10 cellular contexts compared by ENCODE assay signal in genomic region chr20:49685809-49686208, GRCh38. TPM values are rescaled to one million over a fixed set of nuclear protein-coding genes. Genes with fewer than 3 reads are reported as not detected.
DNase-seq lines count a peak whose midpoint lies in the region; ATAC-seq and TF ChIP-seq lines count a peak whose summit lies in the region.
"Had no signal": no experiment of that assay in that cellular context is flagged by ENCODE, and none has a peak within 500 bp of the region (broad histone marks: within the 10 kb centered on the region; RNA-seq: fewer than 3 reads in every experiment).

No MANE protein-coding gene starts in this region.

- no peak overlapping the region for H3K27ac Mint-ChIP-seq in activated naive CD4-positive, alpha-beta T cell treated with anti-CD3 and anti-CD28 coated beads for 36 hours

- ATAC-seq in HG02759 (IDR thresholded peaks at IDR 0.05; ENCODE audit: unreplicated experiment), result no peak

- DNase-seq in GM03348 (ENCODE audit: low spot score) (peak; percentile 72), OCI-M1 (lab: John Stamatoyannopoulos, UW) (peak; percentile 74), epithelial cell of esophagus (ENCODE audit: low read depth) (peak; percentile 28), osteoblast (ENCODE audit: insufficient read length, low spot score, missing footprints) (no peak), posterior vena cava (ENCODE audit: low spot score) (no peak)
- no peak for DNase-seq in stimulated activated CD4-positive, alpha-beta T cell treated with anti-CD3 and anti-CD28 coated beads, Interleukin-2, amount 100 ng/mL, for 24 hours
- no peak for DNase-seq in activated naive CD4-positive, alpha-beta T cell treated with anti-CD3 and anti-CD28 coated beads for 36 hours
- DNase-seq: effector CD8-positive, alpha-beta T cell; mucosa of descending colon had no signal

- H3K79me2 ChIP-seq in osteoblast (ENCODE audit: insufficient read depth, low read length), result peaks cover 87% of the 10 kb centered on the region

- CTCF ChIA-PET in activated naive CD4-positive, alpha-beta T cell treated with anti-CD3 and anti-CD28 coated beads for 36 hours (lab: Charles Lee), result interaction anchor here (0.6 kb wide), 1 partner anchor 170 kb away, joined by 3 read pairs; no protein-coding TSS in a partner anchor

- peaks cover 15% of the 10 kb centered on the region for H4K20me1 ChIP-seq in osteoblast (ENCODE audit: insufficient read depth, low read length)

- intact Hi-C loops in activated naive CD4-positive, alpha-beta T cell treated with anti-CD3 and anti-CD28 coated beads for 36 hours (cut with micrococcal nuclease), result no loop called here
- intact Hi-C loops in posterior vena cava (cut with DNase I), result no loop called here

- H3K36me3 Mint-ChIP-seq in activated naive CD4-positive, alpha-beta T cell treated with anti-CD3 and anti-CD28 coated beads for 36 hours (ENCODE audit: low read depth), result peaks cover 10% of the 10 kb centered on the region

- peak overlapping the region; percentile 37 for H3K4me2 ChIP-seq in osteoblast (ENCODE audit: insufficient read depth, low read length)

- H3K27me3 ChIP-seq in osteoblast (ENCODE audit: insufficient read depth, low read length), result no peaks in the 10 kb centered on the region

- H3K4me3 Mint-ChIP-seq in activated naive CD4-positive, alpha-beta T cell treated with anti-CD3 and anti-CD28 coated beads for 36 hours, result no peak overlapping the region

- H3K36me3 ChIP-seq in osteoblast (ENCODE audit: insufficient read depth, low read length), result no peaks in the 10 kb centered on the region

- no peaks in the 10 kb centered on the region for H3K9me3 Mint-ChIP-seq in activated naive CD4-positive, alpha-beta T cell treated with anti-CD3 and anti-CD28 coated beads for 36 hours

- no peaks in the 10 kb centered on the region for H3K9me3 ChIP-seq in osteoblast (ENCODE audit: low read depth, low read length)
- H3K9me3 ChIP-seq: mucosa of descending colon had no signal

- peaks cover 30% of the 10 kb centered on the region for H3K4me1 ChIP-seq in osteoblast (ENCODE audit: insufficient read depth, low read length)

- H2AFZ ChIP-seq in osteoblast (ENCODE audit: low read length), result no peak overlapping the region

- peak overlapping the region; percentile 54 for H3K27ac ChIP-seq in osteoblast (ENCODE audit: low read depth, low read length)

- TF ChIP-seq CTCF in epithelial cell of esophagus (IDR thresholded peaks at IDR 0.05; ENCODE audit: insufficient read depth, low read depth, low read length, missing control alignments), result no peak
- TF ChIP-seq CTCF in osteoblast (IDR thresholded peaks at IDR 0.05; ENCODE audit: extremely low read depth, low read depth, low read length), result no peak

- H3K4me3 ChIP-seq in epithelial cell of esophagus (ENCODE audit: low read length), result no peak overlapping the region
- H3K4me3 ChIP-seq in osteoblast (ENCODE audit: insufficient read depth, low read length), result no peak overlapping the region
- H3K4me3 ChIP-seq: mucosa of descending colon had no signal

- H3K4me1 Mint-ChIP-seq in activated naive CD4-positive, alpha-beta T cell treated with anti-CD3 and anti-CD28 coated beads for 36 hours (ENCODE audit: low read depth), result peaks cover 20% of the 10 kb centered on the region

- no peaks in the 10 kb centered on the region for H3K27me3 Mint-ChIP-seq in activated naive CD4-positive, alpha-beta T cell treated with anti-CD3 and anti-CD28 coated beads for 36 hours (ENCODE audit: low read depth)

RNA-seq across cellular contexts. Expression of gene B4GALT5, which starts 27.9 kb away (rescaled TPM):
- total RNA-seq in osteoblast, result 35.8 and 43.9 TPM in 2 replicates
- total RNA-seq in activated naive CD4-positive, alpha-beta T cell treated with anti-CD3 and anti-CD28 coated beads for 36 hours, result 10 to 100 TPM; 18.6 to 19.0 TPM
- total RNA-seq in posterior vena cava, result 10 to 100 TPM; 26.1 to 35.2 TPM

Comparison
In these comparisons a context has a peak if more than half of its experiments do, and no peak if none do; other contexts are left out.
1. DNase-seq: peak in GM03348 (single experiment), OCI-M1 (single experiment) and epithelial cell of esophagus (single experiment); none in osteoblast (single experiment), stimulated activated CD4-positive, alpha-beta T cell treated with anti-CD3 and anti-CD28 coated beads, Interleukin-2, amount 100 ng/mL, for 24 hours (0 of 2), activated naive CD4-positive, alpha-beta T cell treated with anti-CD3 and anti-CD28 coated beads for 36 hours (single experiment) and posterior vena cava (single experiment).